1 cellular context compared by ENCODE assay signal in the genomic region with DNA sequence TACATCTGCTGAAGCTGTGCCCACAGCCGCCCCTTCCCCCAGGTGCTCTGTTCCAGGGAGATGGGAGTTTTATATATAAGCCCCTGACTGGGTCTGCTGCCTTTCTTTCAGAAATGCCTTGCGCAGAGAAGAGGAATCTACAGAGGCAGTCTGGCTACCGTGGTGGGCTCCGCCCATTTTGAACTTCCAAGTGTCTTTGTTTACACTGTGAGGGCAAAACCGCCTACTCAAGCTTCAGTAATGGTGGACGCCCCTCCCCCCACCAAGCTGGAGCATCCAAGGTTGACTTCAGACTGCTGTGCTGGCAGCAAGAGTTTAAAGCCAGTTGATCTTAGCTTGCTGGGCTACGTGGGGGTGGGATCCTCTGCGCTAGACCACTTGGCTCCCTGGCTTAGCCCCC.
TF ChIP-seq lines count a peak whose summit lies in the region.

No MANE protein-coding gene starts in this region.

TF ChIP-seq in H1, 55 proteins besides CTCF, POLR2A, EP300 and RAD21:
- TF ChIP-seq SP1 (IDR thresholded peaks at IDR 0.05; ENCODE audit: low read depth, low read length) (no peak), YY1 (IDR thresholded peaks at IDR 0.05; ENCODE audit: low read depth, low read length) (0 out of 2 replicates have a peak, but pooled peaks have one; percentile 52)
